Comparison of ENCODE assay signal across 8 cellular contexts in genomic region chr9:136725612-136726011, GRCh38. TPM values are rescaled to one million over a fixed set of nuclear protein-coding genes. Genes with fewer than 3 reads are reported as not detected.
DNase-seq lines count a peak whose midpoint lies in the region; ATAC-seq and TF ChIP-seq lines count a peak whose summit lies in the region.

No MANE protein-coding gene starts in this region.

- peaks cover 18% of the 10 kb centered on the region for H3K27me3 Mint-ChIP-seq in neural crest cell (ENCODE audit: low read depth)
- H3K27me3 Mint-ChIP-seq in CD8-positive, alpha-beta T cell (ENCODE audit: low read depth): no peaks in the 10 kb centered on the region

- no peaks in the 10 kb centered on the region for H3K9me3 Mint-ChIP-seq in neural crest cell
- no peaks in the 10 kb centered on the region for H3K9me3 Mint-ChIP-seq in CD8-positive, alpha-beta T cell

- intact Hi-C loops in dorsolateral prefrontal cortex (cut with DNase I): loop anchor here in 1 of 2 donors (10.0 kb wide), 1 partner anchor 241 kb away; the partner anchor contains the start of gene SEC16A
- intact Hi-C loops in CD8-positive, alpha-beta T cell (cut with DNase I, micrococcal nuclease): loop anchor here (2.0 to 10.0 kb wide), 4 partner anchors 58 to 509 kb away; partner anchors contain the start of genes INPP5E (in 1 of the 2), SEC16A (in 1 of the 2) and SLC34A3 (in 1 of the 2)

- ATAC-seq in HG02642 (IDR thresholded peaks at IDR 0.05; ENCODE audit: poor library complexity, unreplicated experiment) (no peak), left lobe of liver (no peak)
- ATAC-seq in CD8-positive, alpha-beta T cell: no peak

- H3K4me3 ChIP-seq in Loucy (ENCODE audit: low read length, poor library complexity, severe bottlenecking) (peak overlapping the region; percentile 85), dorsolateral prefrontal cortex (peak overlapping the region in 37 of 59 donors; percentile 19 to 99 (median 90))
- H3K4me3 ChIP-seq in CD8-positive, alpha-beta T cell (ENCODE audit: low read depth, low read length): no peak overlapping the region

- H3K9ac ChIP-seq in Loucy (ENCODE audit: low read depth, low read length, poor library complexity, severe bottlenecking): peak overlapping the region; percentile 95

- H2AFZ ChIP-seq in Loucy (ENCODE audit: low read length): no peak overlapping the region

- peaks cover 43% of the 10 kb centered on the region for H3K4me1 Mint-ChIP-seq in neural crest cell
- peaks cover 27% of the 10 kb centered on the region for H3K4me1 Mint-ChIP-seq in CD8-positive, alpha-beta T cell (ENCODE audit: low read depth)

- POLR2A ChIA-PET in CD8-positive, alpha-beta T cell (lab: Charles Lee): no interaction called here

- H3K9me3 ChIP-seq in Loucy (ENCODE audit: insufficient read depth, low read depth, low read length): no peaks in the 10 kb centered on the region
- H3K9me3 ChIP-seq in CD8-positive, alpha-beta T cell (ENCODE audit: low read length): no peaks in the 10 kb centered on the region

- no peaks in the 10 kb centered on the region for H3F3A ChIP-seq in Loucy (ENCODE audit: low read depth)

- H3K4me2 ChIP-seq in Loucy (ENCODE audit: low read depth, low read length, poor library complexity, severe bottlenecking): peak overlapping the region; percentile 92

- CTCF ChIA-PET in CD8-positive, alpha-beta T cell (lab: Charles Lee): no interaction called here

- DNase-seq in COLO829 (ENCODE audit: low spot score) (peak; percentile 93), dorsolateral prefrontal cortex (no peak), neural crest cell (ENCODE audit: low read depth, low spot score) (no peak), caudate nucleus (lab: John Stamatoyannopoulos, UW) (no peak), left lobe of liver (ENCODE audit: low spot score) (no peak)
- DNase-seq in CD8-positive, alpha-beta T cell: no peak

- TF ChIP-seq CTCF in Loucy (conservative IDR thresholded peaks at IDR 0.05; ENCODE audit: low read length) (no peak), dorsolateral prefrontal cortex (IDR thresholded peaks at IDR 0.05 in 54 of 56, conservative IDR thresholded peaks at IDR 0.05 in 2 of 56; ENCODE audit: low read depth in 1 of 56, partially characterized antibody in 56 of 56) (no peak), neural crest cell (conservative IDR thresholded peaks at IDR 0.05) (no peak)
- no peak for TF ChIP-seq CTCF in CD8-positive, alpha-beta T cell (IDR thresholded peaks at IDR 0.05)

- H3K4me3 Mint-ChIP-seq in neural crest cell: peak overlapping the region; percentile 98
- H3K4me3 Mint-ChIP-seq in CD8-positive, alpha-beta T cell: no peak overlapping the region

- peaks cover 52% of the 10 kb centered on the region for H3K79me2 ChIP-seq in Loucy (ENCODE audit: insufficient read depth, low read length)

- H3K36me3 ChIP-seq in Loucy (ENCODE audit: insufficient read depth, low read length): peaks cover 31% of the 10 kb centered on the region; the same call in 1 of the 2 replicates
- H3K36me3 ChIP-seq in CD8-positive, alpha-beta T cell (ENCODE audit: insufficient read depth, low read length): peaks cover 32% of the 10 kb centered on the region

- H3K4me1 ChIP-seq in Loucy (ENCODE audit: insufficient read depth, low read length, poor library complexity, severe bottlenecking): peaks cover 25% of the 10 kb centered on the region
- H3K4me1 ChIP-seq in CD8-positive, alpha-beta T cell (ENCODE audit: insufficient read depth, low read length): peaks cover 30% of the 10 kb centered on the region

- H3K27ac ChIP-seq in dorsolateral prefrontal cortex: peak overlapping the region in 10 of 59 donors; percentile 3 to 49 (median 30)
- no peak overlapping the region for H3K27ac ChIP-seq in caudate nucleus (ENCODE audit: low read depth, low read length)
- no peak overlapping the region for H3K27ac ChIP-seq in CD8-positive, alpha-beta T cell (ENCODE audit: low read depth, low read length)

- H3K36me3 Mint-ChIP-seq in neural crest cell (ENCODE audit: low read depth): peaks cover 24% of the 10 kb centered on the region
- H3K36me3 Mint-ChIP-seq in CD8-positive, alpha-beta T cell: peaks cover 47% of the 10 kb centered on the region

- no peaks in the 10 kb centered on the region for H3K27me3 ChIP-seq in Loucy (ENCODE audit: insufficient read depth, low read length, poor library complexity, severe bottlenecking)
- H3K27me3 ChIP-seq in dorsolateral prefrontal cortex: no peaks in the 10 kb centered on the region
- H3K27me3 ChIP-seq in CD8-positive, alpha-beta T cell (ENCODE audit: insufficient read depth, low read length): no peaks in the 10 kb centered on the region

- peaks cover 44% of the 10 kb centered on the region for H4K20me1 ChIP-seq in Loucy (ENCODE audit: insufficient read depth, low read length, poor library complexity, severe bottlenecking)

- H3K27ac Mint-ChIP-seq in neural crest cell (ENCODE audit: unreplicated experiment): no peak overlapping the region
- no peak overlapping the region for H3K27ac Mint-ChIP-seq in CD8-positive, alpha-beta T cell

- H3K9me2 ChIP-seq in Loucy (replicated peaks; ENCODE audit: low read depth, low read length): no peaks in the 10 kb centered on the region

RNA-seq across cellular contexts. Expression of gene DIPK1B, which starts 13.2 kb away (rescaled TPM):
- total RNA-seq in dorsolateral prefrontal cortex (10 to 100 TPM; 12.6 to 48.9 (median 34.9) TPM), neural crest cell (46.3 and 49.2 TPM in 2 replicates), left lobe of liver (3.0 TPM)
- under 1 TPM; 0.22 to 0.62 TPM for total RNA-seq in CD8-positive, alpha-beta T cell

RNA-seq across cellular contexts. Expression of gene LCN10, which starts 17.1 kb away (rescaled TPM):
- total RNA-seq in dorsolateral prefrontal cortex (1 to 10 TPM in 76 of 120 experiments, under 1 TPM in 39, not detected in 5; 0.14 to 8.5 (median 1.5) TPM), neural crest cell (not detected in 2 replicates), left lobe of liver (0.15 TPM)
- total RNA-seq in CD8-positive, alpha-beta T cell: under 1 TPM; 0.14 to 0.38 TPM

RNA-seq across cellular contexts. Expression of gene LCN6, which starts 22.7 kb away (rescaled TPM):
- 10 to 100 TPM in 1 of 120 experiments, 1 to 10 TPM in 70, under 1 TPM in 6, not detected in 43; 0.52 to 10.9 (median 2.1) TPM for total RNA-seq in dorsolateral prefrontal cortex
- total RNA-seq in neural crest cell: not detected in 2 replicates
- not detected for total RNA-seq in CD8-positive, alpha-beta T cell
- total RNA-seq in left lobe of liver: not detected

RNA-seq across cellular contexts. Expression of gene LCN8, which starts 32.4 kb away (rescaled TPM):
- total RNA-seq in dorsolateral prefrontal cortex: 1 to 10 TPM in 16 of 120 experiments, under 1 TPM in 58, not detected in 46; 0.16 to 2.8 (median 0.72) TPM
- total RNA-seq in neural crest cell: not detected in 2 replicates
- total RNA-seq in CD8-positive, alpha-beta T cell: not detected
- not detected for total RNA-seq in left lobe of liver

RNA-seq across cellular contexts. Expression of gene AGPAT2, which starts 38.4 kb away (rescaled TPM):
- 10 to 100 TPM in 91 of 120 experiments, 1 to 10 TPM in 29; 4.1 to 18.0 (median 11.6) TPM for total RNA-seq in dorsolateral prefrontal cortex
- total RNA-seq in neural crest cell: 18.4 and 19.0 TPM in 2 replicates
- total RNA-seq in CD8-positive, alpha-beta T cell: 1 to 10 TPM; 4.7 TPM
- 213 TPM for total RNA-seq in left lobe of liver
